In the genomic region with DNA sequence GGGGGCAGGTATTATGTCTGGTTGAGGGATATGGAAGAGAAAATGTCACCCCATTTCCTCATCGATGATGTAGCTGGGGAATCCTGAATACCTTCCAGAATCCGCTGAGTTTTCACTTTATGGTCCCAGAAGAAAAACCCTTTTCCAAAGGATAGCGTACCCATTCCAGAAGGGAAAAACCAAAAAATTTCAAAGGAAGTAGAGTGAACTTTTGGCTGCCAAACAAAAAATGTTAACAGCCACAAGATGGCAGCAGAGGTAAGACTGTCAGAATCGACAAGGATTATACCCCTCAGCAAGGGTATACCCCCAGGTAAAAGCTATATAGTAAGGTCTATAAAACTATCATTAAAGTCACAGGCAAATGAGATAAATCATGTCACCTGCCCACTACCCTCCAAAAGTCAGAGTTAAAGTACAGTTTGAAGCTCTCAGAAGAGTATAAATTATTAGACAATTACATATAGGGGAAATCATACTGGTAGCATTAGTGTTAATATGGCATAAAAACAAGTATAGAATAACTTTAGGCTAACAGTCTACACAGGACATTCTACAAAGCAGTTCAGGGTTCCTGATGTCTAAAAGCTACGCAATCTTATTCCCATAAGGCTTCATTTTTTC, we compare ENCODE assay signal across 2 cellular contexts.
TF ChIP-seq lines count a peak whose summit lies in the region.

No MANE protein-coding gene starts in this region.

TF ChIP-seq in A549, 52 proteins besides CTCF, POLR2A, EP300 and RAD21:
- TF ChIP-seq KDM5A (IDR thresholded peaks at IDR 0.05) = no peak
- no peak for TF ChIP-seq NFE2L2 (conservative IDR thresholded peaks at IDR 0.05; ENCODE audit: low read length)
- TF ChIP-seq SMC3 (IDR thresholded peaks at IDR 0.05) = 0 out of 3 replicates have a peak, but pooled peaks have one; percentile 30
- no peak for TF ChIP-seq HDAC2 (IDR thresholded peaks at IDR 0.05)
- no peak for TF ChIP-seq EHMT2 (IDR thresholded peaks at IDR 0.05; ENCODE audit: low read depth)
- TF ChIP-seq, protein P1, sequence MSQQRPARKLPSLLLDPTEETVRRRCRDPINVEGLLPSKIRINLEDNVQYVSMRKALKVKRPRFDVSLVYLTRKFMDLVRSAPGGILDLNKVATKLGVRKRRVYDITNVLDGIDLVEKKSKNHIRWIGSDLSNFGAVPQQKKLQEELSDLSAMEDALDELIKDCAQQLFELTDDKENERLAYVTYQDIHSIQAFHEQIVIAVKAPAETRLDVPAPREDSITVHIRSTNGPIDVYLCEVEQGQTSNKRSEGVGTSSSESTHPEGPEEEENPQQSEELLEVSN (IDR thresholded peaks at IDR 0.05; ENCODE audit: borderline replicate concordance, low read depth) = no peak
- no peak for TF ChIP-seq CHD2 (IDR thresholded peaks at IDR 0.05; ENCODE audit: low read length, partially characterized antibody)
- TF ChIP-seq JUNB (IDR thresholded peaks at IDR 0.05) = no peak

TF ChIP-seq in HepG2, 621 proteins besides CTCF, POLR2A, EP300 and RAD21 (continues in another document):
- TF ChIP-seq HNF4A (CRISPR knock-in tag; IDR thresholded peaks at IDR 0.05) = no peak
- 0 out of 4 replicates have a peak, but pooled peaks of 1 of the 2 experiments have one; percentile 17 for TF ChIP-seq KLF16 (CRISPR knock-in tag; IDR thresholded peaks at IDR 0.05)
- TF ChIP-seq ZNF121 (CRISPR knock-in tag; IDR thresholded peaks at IDR 0.05) = no peak
- TF ChIP-seq, protein P2, sequence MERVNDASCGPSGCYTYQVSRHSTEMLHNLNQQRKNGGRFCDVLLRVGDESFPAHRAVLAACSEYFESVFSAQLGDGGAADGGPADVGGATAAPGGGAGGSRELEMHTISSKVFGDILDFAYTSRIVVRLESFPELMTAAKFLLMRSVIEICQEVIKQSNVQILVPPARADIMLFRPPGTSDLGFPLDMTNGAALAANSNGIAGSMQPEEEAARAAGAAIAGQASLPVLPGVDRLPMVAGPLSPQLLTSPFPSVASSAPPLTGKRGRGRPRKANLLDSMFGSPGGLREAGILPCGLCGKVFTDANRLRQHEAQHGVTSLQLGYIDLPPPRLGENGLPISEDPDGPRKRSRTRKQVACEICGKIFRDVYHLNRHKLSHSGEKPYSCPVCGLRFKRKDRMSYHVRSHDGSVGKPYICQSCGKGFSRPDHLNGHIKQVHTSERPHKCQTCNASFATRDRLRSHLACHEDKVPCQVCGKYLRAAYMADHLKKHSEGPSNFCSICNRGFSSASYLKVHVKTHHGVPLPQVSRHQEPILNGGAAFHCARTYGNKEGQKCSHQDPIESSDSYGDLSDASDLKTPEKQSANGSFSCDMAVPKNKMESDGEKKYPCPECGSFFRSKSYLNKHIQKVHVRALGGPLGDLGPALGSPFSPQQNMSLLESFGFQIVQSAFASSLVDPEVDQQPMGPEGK (CRISPR knock-in tag; IDR thresholded peaks at IDR 0.05) = 0 out of 2 replicates have a peak, but pooled peaks have one; percentile 37
- TF ChIP-seq FIP1L1 (IDR thresholded peaks at IDR 0.05; ENCODE audit: borderline replicate concordance, insufficient read depth, low read depth, low read length) = no peak
- TF ChIP-seq STAG1 (CRISPR knock-in tag; IDR thresholded peaks at IDR 0.05) = peak; percentile 56
- 0 out of 2 replicates have a peak, but pooled peaks have one; percentile 56 for TF ChIP-seq SMYD3 (CRISPR knock-in tag; IDR thresholded peaks at IDR 0.05)
- no peak for TF ChIP-seq ZNF3 (CRISPR knock-in tag; IDR thresholded peaks at IDR 0.05)
- TF ChIP-seq, protein P3, sequence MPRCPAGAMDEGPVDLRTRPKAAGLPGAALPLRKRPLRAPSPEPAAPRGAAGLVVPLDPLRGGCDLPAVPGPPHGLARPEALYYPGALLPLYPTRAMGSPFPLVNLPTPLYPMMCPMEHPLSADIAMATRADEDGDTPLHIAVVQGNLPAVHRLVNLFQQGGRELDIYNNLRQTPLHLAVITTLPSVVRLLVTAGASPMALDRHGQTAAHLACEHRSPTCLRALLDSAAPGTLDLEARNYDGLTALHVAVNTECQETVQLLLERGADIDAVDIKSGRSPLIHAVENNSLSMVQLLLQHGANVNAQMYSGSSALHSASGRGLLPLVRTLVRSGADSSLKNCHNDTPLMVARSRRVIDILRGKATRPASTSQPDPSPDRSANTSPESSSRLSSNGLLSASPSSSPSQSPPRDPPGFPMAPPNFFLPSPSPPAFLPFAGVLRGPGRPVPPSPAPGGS (CRISPR knock-in tag; IDR thresholded peaks at IDR 0.05) = no peak
- TF ChIP-seq SMC3 (IDR thresholded peaks at IDR 0.05; ENCODE audit: low read length) = peak; percentile 63
- TF ChIP-seq ZNF44 (CRISPR knock-in tag; IDR thresholded peaks at IDR 0.05) = 0 out of 2 replicates have a peak, but pooled peaks have one; percentile 30
- TF ChIP-seq MAFF (IDR thresholded peaks at IDR 0.05; ENCODE audit: low read depth, low read length) = 0 out of 2 replicates have a peak, but pooled peaks have one; percentile 26
- peak; percentile 43; the same call in 1 of the 2 replicates for TF ChIP-seq ZSCAN25 (CRISPR knock-in tag; IDR thresholded peaks at IDR 0.05)
- TF ChIP-seq, protein P4, sequence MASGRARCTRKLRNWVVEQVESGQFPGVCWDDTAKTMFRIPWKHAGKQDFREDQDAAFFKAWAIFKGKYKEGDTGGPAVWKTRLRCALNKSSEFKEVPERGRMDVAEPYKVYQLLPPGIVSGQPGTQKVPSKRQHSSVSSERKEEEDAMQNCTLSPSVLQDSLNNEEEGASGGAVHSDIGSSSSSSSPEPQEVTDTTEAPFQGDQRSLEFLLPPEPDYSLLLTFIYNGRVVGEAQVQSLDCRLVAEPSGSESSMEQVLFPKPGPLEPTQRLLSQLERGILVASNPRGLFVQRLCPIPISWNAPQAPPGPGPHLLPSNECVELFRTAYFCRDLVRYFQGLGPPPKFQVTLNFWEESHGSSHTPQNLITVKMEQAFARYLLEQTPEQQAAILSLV (CRISPR knock-in tag; IDR thresholded peaks at IDR 0.05; ENCODE audit: borderline replicate concordance) = no peak
- TF ChIP-seq, protein P5, sequence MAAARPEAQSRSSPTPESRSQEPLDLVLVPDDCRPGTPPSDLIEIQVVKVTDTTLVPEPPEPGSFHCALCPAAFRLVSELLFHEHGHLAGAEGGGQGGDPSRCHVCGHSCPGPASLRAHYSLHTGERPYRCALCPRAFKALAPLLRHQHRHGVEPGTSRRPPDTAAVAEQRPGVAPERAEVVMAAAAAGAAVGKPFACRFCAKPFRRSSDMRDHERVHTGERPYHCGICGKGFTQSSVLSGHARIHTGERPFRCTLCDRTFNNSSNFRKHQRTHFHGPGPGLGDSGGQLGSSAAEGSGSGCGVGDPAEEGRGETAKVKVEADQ (CRISPR knock-in tag; IDR thresholded peaks at IDR 0.05; ENCODE audit: borderline replicate concordance) = 0 out of 2 replicates have a peak, but pooled peaks have one; percentile 52
- TF ChIP-seq ZBTB7B (CRISPR knock-in tag; IDR thresholded peaks at IDR 0.05) = 0 out of 2 replicates have a peak, but pooled peaks have one; percentile 43
- TF ChIP-seq TOE1 (CRISPR knock-in tag; IDR thresholded peaks at IDR 0.05) = 0 out of 2 replicates have a peak, but pooled peaks have one; percentile 65
- no peak for TF ChIP-seq ZNF605 (CRISPR knock-in tag; IDR thresholded peaks at IDR 0.05)
- TF ChIP-seq ZNF672 (CRISPR knock-in tag; IDR thresholded peaks at IDR 0.05) = no peak
- TF ChIP-seq GATAD2A (CRISPR knock-in tag; IDR thresholded peaks at IDR 0.05) = peak; percentile 26; the same call in 1 of the 2 replicates
- no peak for TF ChIP-seq ZNF598 (CRISPR knock-in tag; IDR thresholded peaks at IDR 0.05; ENCODE audit: borderline replicate concordance)
- TF ChIP-seq NFE2L1 (CRISPR knock-in tag; IDR thresholded peaks at IDR 0.05; ENCODE audit: borderline replicate concordance) = no peak
- TF ChIP-seq ZNF224 (CRISPR knock-in tag; IDR thresholded peaks at IDR 0.05) = no peak
- TF ChIP-seq, protein P6, sequence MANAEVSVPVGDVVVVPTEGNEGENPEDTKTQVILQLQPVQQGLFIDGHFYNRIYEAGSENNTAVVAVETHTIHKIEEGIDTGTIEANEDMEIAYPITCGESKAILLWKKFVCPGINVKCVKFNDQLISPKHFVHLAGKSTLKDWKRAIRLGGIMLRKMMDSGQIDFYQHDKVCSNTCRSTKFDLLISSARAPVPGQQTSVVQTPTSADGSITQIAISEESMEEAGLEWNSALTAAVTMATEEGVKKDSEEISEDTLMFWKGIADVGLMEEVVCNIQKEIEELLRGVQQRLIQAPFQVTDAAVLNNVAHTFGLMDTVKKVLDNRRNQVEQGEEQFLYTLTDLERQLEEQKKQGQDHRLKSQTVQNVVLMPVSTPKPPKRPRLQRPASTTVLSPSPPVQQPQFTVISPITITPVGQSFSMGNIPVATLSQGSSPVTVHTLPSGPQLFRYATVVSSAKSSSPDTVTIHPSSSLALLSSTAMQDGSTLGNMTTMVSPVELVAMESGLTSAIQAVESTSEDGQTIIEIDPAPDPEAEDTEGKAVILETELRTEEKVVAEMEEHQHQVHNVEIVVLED (CRISPR knock-in tag; IDR thresholded peaks at IDR 0.05; ENCODE audit: borderline replicate concordance) = no peak
- no peak for TF ChIP-seq SMARCE1 (IDR thresholded peaks at IDR 0.05; ENCODE audit: borderline replicate concordance)
- 0 out of 2 replicates have a peak, but pooled peaks have one; percentile 47 for TF ChIP-seq REPIN1 (CRISPR knock-in tag; IDR thresholded peaks at IDR 0.05; ENCODE audit: borderline replicate concordance, low read depth)
- TF ChIP-seq ZNF367 (CRISPR knock-in tag; IDR thresholded peaks at IDR 0.05; ENCODE audit: borderline replicate concordance) = no peak
- no peak for TF ChIP-seq ZNF329 (CRISPR knock-in tag; IDR thresholded peaks at IDR 0.05; ENCODE audit: low read depth)
- no peak for TF ChIP-seq YEATS4 (CRISPR knock-in tag; IDR thresholded peaks at IDR 0.05; ENCODE audit: borderline replicate concordance)
- TF ChIP-seq ZNF354B (CRISPR knock-in tag; IDR thresholded peaks at IDR 0.05) = peak; percentile 63; the same call in 1 of the 2 replicates
- TF ChIP-seq ZFX (CRISPR knock-in tag; IDR thresholded peaks at IDR 0.05; ENCODE audit: low read depth) = 0 out of 2 replicates have a peak, but pooled peaks have one; percentile 17
- TF ChIP-seq, protein P7, sequence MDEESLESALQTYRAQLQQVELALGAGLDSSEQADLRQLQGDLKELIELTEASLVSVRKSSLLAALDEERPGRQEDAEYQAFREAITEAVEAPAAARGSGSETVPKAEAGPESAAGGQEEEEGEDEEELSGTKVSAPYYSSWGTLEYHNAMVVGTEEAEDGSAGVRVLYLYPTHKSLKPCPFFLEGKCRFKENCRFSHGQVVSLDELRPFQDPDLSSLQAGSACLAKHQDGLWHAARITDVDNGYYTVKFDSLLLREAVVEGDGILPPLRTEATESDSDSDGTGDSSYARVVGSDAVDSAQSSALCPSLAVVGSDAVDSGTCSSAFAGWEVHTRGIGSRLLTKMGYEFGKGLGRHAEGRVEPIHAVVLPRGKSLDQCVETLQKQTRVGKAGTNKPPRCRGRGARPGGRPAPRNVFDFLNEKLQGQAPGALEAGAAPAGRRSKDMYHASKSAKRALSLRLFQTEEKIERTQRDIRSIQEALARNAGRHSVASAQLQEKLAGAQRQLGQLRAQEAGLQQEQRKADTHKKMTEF (CRISPR knock-in tag; IDR thresholded peaks at IDR 0.05) = 0 out of 2 replicates have a peak, but pooled peaks have one; percentile 19
- TF ChIP-seq, protein P8, sequence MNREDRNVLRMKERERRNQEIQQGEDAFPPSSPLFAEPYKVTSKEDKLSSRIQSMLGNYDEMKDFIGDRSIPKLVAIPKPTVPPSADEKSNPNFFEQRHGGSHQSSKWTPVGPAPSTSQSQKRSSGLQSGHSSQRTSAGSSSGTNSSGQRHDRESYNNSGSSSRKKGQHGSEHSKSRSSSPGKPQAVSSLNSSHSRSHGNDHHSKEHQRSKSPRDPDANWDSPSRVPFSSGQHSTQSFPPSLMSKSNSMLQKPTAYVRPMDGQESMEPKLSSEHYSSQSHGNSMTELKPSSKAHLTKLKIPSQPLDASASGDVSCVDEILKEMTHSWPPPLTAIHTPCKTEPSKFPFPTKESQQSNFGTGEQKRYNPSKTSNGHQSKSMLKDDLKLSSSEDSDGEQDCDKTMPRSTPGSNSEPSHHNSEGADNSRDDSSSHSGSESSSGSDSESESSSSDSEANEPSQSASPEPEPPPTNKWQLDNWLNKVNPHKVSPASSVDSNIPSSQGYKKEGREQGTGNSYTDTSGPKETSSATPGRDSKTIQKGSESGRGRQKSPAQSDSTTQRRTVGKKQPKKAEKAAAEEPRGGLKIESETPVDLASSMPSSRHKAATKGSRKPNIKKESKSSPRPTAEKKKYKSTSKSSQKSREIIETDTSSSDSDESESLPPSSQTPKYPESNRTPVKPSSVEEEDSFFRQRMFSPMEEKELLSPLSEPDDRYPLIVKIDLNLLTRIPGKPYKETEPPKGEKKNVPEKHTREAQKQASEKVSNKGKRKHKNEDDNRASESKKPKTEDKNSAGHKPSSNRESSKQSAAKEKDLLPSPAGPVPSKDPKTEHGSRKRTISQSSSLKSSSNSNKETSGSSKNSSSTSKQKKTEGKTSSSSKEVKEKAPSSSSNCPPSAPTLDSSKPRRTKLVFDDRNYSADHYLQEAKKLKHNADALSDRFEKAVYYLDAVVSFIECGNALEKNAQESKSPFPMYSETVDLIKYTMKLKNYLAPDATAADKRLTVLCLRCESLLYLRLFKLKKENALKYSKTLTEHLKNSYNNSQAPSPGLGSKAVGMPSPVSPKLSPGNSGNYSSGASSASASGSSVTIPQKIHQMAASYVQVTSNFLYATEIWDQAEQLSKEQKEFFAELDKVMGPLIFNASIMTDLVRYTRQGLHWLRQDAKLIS (CRISPR knock-in tag; IDR thresholded peaks at IDR 0.05) = no peak
- no peak for TF ChIP-seq ZNF264 (CRISPR knock-in tag; IDR thresholded peaks at IDR 0.05)
- TF ChIP-seq NR2C2 (CRISPR knock-in tag; IDR thresholded peaks at IDR 0.05; ENCODE audit: borderline replicate concordance) = peak; percentile 28; the same call in 1 of the 2 replicates
- TF ChIP-seq, protein P9, sequence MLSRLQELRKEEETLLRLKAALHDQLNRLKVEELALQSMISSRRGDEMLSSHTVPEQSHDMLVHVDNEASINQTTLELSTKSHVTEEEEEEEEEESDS (CRISPR knock-in tag; IDR thresholded peaks at IDR 0.05; ENCODE audit: borderline replicate concordance) = 0 out of 2 replicates have a peak, but pooled peaks have one; percentile 49
- TF ChIP-seq PPARG (CRISPR knock-in tag; conservative IDR thresholded peaks at IDR 0.05) = peak; percentile 32; the same call in 1 of the 2 replicates
- peak; percentile 49 to 57; a peak in 3 of 4 replicates for TF ChIP-seq MAFK (conservative IDR thresholded peaks at IDR 0.05 in 1 of 2, IDR thresholded peaks at IDR 0.05 in 1 of 2; ENCODE audit: low read length in 2 of 2)
- no peak for TF ChIP-seq HES4 (CRISPR knock-in tag; IDR thresholded peaks at IDR 0.05; ENCODE audit: borderline replicate concordance)
- 0 out of 2 replicates have a peak, but pooled peaks have one; percentile 13 for TF ChIP-seq RXRB (CRISPR knock-in tag; IDR thresholded peaks at IDR 0.05; ENCODE audit: borderline replicate concordance)
- peak; percentile 53 for TF ChIP-seq XRCC5 (optimal IDR thresholded peaks at IDR 0.05; ENCODE audit: low read length)
- TF ChIP-seq ZNF616 (CRISPR knock-in tag; IDR thresholded peaks at IDR 0.05; ENCODE audit: low read depth) = no peak
- no peak for TF ChIP-seq ZNF484 (CRISPR knock-in tag; IDR thresholded peaks at IDR 0.05; ENCODE audit: borderline replicate concordance, low read depth)
- 0 out of 2 replicates have a peak, but pooled peaks have one; percentile 29 for TF ChIP-seq SNAPC2 (CRISPR knock-in tag; IDR thresholded peaks at IDR 0.05)
